In genomic region chr18:77749189-77749588, GRCh38 we compare ENCODE assay signal across 10 cellular contexts.
A peak's percentile ranks its signal among the peaks of the same experiment; 100 is the strongest.
DNase-seq lines count a peak whose midpoint lies in the region; ATAC-seq, FAIRE-seq and TF ChIP-seq lines count a peak whose summit lies in the region.
"Had no signal": no experiment of that assay in that cellular context is flagged by ENCODE, and none has a peak within 500 bp of the region (broad histone marks: within the 10 kb centered on the region; RNA-seq: fewer than 3 reads in every experiment).

No MANE protein-coding gene starts in this region.

- TF ChIP-seq POLR2A in GM12878 (IDR thresholded peaks at IDR 0.05; ENCODE audit: low read depth, low read length), result no peak

- no peak for FAIRE-seq in GM12878 (lab: Jason Lieb, UNC)

- RAD21 ChIA-PET in GM12878 (lab: Charles Lee; ENCODE audit: unreplicated experiment), result no interaction called here

- no peak for TF ChIP-seq EP300 in GM12878 (IDR thresholded peaks at IDR 0.05; ENCODE audit: borderline replicate concordance in 1 of 2, control insufficient read depth in 1 of 2, low read depth in 2 of 2, low read length in 2 of 2)

- POLR2A ChIA-PET in activated CD4-positive, alpha-beta T cell treated with anti-CD3 and anti-CD28 coated beads for 36 hours (lab: Charles Lee), result no interaction called here
- POLR2A ChIA-PET in GM12878 (lab: Charles Lee), result no interaction called here
- POLR2A ChIA-PET in naive thymus-derived CD4-positive, alpha-beta T cell (lab: Charles Lee), result no interaction called here

- no peaks in the 10 kb centered on the region for H3K27me3 ChIP-seq in GM12878 (replicated peaks in 1 of 2; ENCODE audit: control insufficient read depth in 2 of 2, insufficient read depth in 2 of 2, low read length in 1 of 2)
- H3K27me3 ChIP-seq in naive thymus-derived CD4-positive, alpha-beta T cell (ENCODE audit: control insufficient read depth in 2 of 2, insufficient read depth in 2 of 2, low read length in 2 of 2), result no peaks in the 10 kb centered on the region

- no peaks in the 10 kb centered on the region for H4K20me1 ChIP-seq in GM12878 (ENCODE audit: control insufficient read depth, insufficient read depth)

- H3K36me3 Mint-ChIP-seq in activated CD4-positive, alpha-beta T cell treated with anti-CD3 and anti-CD28 coated beads for 36 hours (ENCODE audit: low read depth), result no peaks in the 10 kb centered on the region
- no peaks in the 10 kb centered on the region for H3K36me3 Mint-ChIP-seq in nephron progenitor cell (ENCODE audit: low read depth)
- no peaks in the 10 kb centered on the region for H3K36me3 Mint-ChIP-seq in naive thymus-derived CD4-positive, alpha-beta T cell

- TF ChIP-seq CTCF in GM12878 (IDR thresholded peaks at IDR 0.05 in 2 of 3, conservative IDR thresholded peaks at IDR 0.05 in 1 of 3; ENCODE audit: control insufficient read depth in 2 of 3, extremely low read depth in 1 of 3, insufficient read depth in 1 of 3, low read depth in 3 of 3, low read length in 3 of 3), result peak; percentile 14 to 49 (median 33); a peak in 4 of 6 replicates
- TF ChIP-seq CTCF in nephron progenitor cell (IDR thresholded peaks at IDR 0.05), result peak; percentile 90

- BruUV-seq in GM12878 (replicated peaks; lab: Mats Ljungman, UMichigan), result no TSS peak

- no peak overlapping the region for H3K27ac ChIP-seq in GM12878 (ENCODE audit: control insufficient read depth, insufficient read depth)
- no peak overlapping the region for H3K27ac ChIP-seq in naive thymus-derived CD4-positive, alpha-beta T cell (ENCODE audit: low read depth, low read length)

- H3K9ac ChIP-seq in GM12878 (ENCODE audit: control insufficient read depth, insufficient read depth, low read length), result no peak overlapping the region

- no peaks in the 10 kb centered on the region for H3K4me1 ChIP-seq in GM12878 (ENCODE audit: control insufficient read depth, insufficient read depth, low read length)
- H3K4me1 ChIP-seq in naive thymus-derived CD4-positive, alpha-beta T cell (ENCODE audit: control insufficient read depth in 2 of 2, insufficient read depth in 2 of 2, low read length in 2 of 2), result no peaks in the 10 kb centered on the region

- no peak overlapping the region for H3K4me3 Mint-ChIP-seq in activated CD4-positive, alpha-beta T cell treated with anti-CD3 and anti-CD28 coated beads for 36 hours
- no peak overlapping the region for H3K4me3 Mint-ChIP-seq in nephron progenitor cell
- H3K4me3 Mint-ChIP-seq in naive thymus-derived CD4-positive, alpha-beta T cell, result no peak overlapping the region

- H3K27me3 Mint-ChIP-seq in activated CD4-positive, alpha-beta T cell treated with anti-CD3 and anti-CD28 coated beads for 36 hours, result peaks cover 7% of the 10 kb centered on the region
- peaks cover 14% of the 10 kb centered on the region for H3K27me3 Mint-ChIP-seq in nephron progenitor cell (ENCODE audit: low read depth, poor library complexity)
- H3K27me3 Mint-ChIP-seq in naive thymus-derived CD4-positive, alpha-beta T cell, result peaks cover 0 to 22% (median 9%) of the 10 kb centered on the region in 5 donors

- SMC1A ChIA-PET in GM12878 (lab: Charles Lee; ENCODE audit: uncharacterized antibody, unreplicated experiment), result interaction anchor here (1.6 kb wide), 1 partner anchor 8 kb away, joined by 3 read pairs; no protein-coding TSS in a partner anchor

- H2AFZ ChIP-seq in GM12878 (ENCODE audit: control insufficient read depth, low read depth, low read length), result no peak overlapping the region

- intact Hi-C loops in activated CD4-positive, alpha-beta T cell treated with anti-CD3 and anti-CD28 coated beads for 36 hours (cut with DNase I, micrococcal nuclease), result no loop called here
- intact Hi-C loops in GM12878 (cut with micrococcal nuclease; ENCODE audit: unreplicated experiment), result no loop called here
- intact Hi-C loops in naive thymus-derived CD4-positive, alpha-beta T cell (cut with micrococcal nuclease), result no loop called here

- no peaks in the 10 kb centered on the region for H3K36me3 ChIP-seq in GM12878 (ENCODE audit: control insufficient read depth in 2 of 2, insufficient read depth in 2 of 2, low read length in 1 of 2)
- H3K36me3 ChIP-seq in naive thymus-derived CD4-positive, alpha-beta T cell (ENCODE audit: control insufficient read depth in 2 of 3, insufficient read depth in 3 of 3, low read length in 3 of 3), result no peaks in the 10 kb centered on the region

- H3K9me3 Mint-ChIP-seq in activated CD4-positive, alpha-beta T cell treated with anti-CD3 and anti-CD28 coated beads for 36 hours (ENCODE audit: low read depth), result no peaks in the 10 kb centered on the region
- H3K9me3 Mint-ChIP-seq in nephron progenitor cell, result no peaks in the 10 kb centered on the region
- no peaks in the 10 kb centered on the region for H3K9me3 Mint-ChIP-seq in naive thymus-derived CD4-positive, alpha-beta T cell

- ATAC-seq in activated CD4-positive, alpha-beta T cell treated with anti-CD3 and anti-CD28 coated beads for 36 hours, result no peak
- ATAC-seq in GM12878 (no peak), GM21447 (IDR thresholded peaks at IDR 0.05; ENCODE audit: unreplicated experiment) (no peak)
- ATAC-seq in naive thymus-derived CD4-positive, alpha-beta T cell, result no peak

- CTCF ChIA-PET in activated CD4-positive, alpha-beta T cell treated with anti-CD3 and anti-CD28 coated beads for 36 hours (lab: Charles Lee), result interaction anchor here (0.6 to 0.7 kb wide), 3 partner anchors 150 to 1450 kb away, joined by 3 to 4 read pairs (median 3); no protein-coding TSS in a partner anchor
- CTCF ChIA-PET in GM12878 (lab: Yijun Ruan, JAX), result no interaction called here
- CTCF ChIA-PET in naive thymus-derived CD4-positive, alpha-beta T cell (lab: Charles Lee), result no interaction called here

- H3K79me2 ChIP-seq in GM12878 (ENCODE audit: control insufficient read depth, insufficient read depth, low read length), result no peaks in the 10 kb centered on the region

- no peak overlapping the region for H3K4me3 ChIP-seq in GM12878
- H3K4me3 ChIP-seq in naive thymus-derived CD4-positive, alpha-beta T cell (ENCODE audit: low read length), result no peak overlapping the region

- no peaks in the 10 kb centered on the region for H3K9me3 ChIP-seq in GM12878 (replicated peaks; ENCODE audit: control insufficient read depth, insufficient read depth, low read length)
- no peaks in the 10 kb centered on the region for H3K9me3 ChIP-seq in naive thymus-derived CD4-positive, alpha-beta T cell (ENCODE audit: control insufficient read depth in 2 of 3, low read length in 3 of 3)

- no peak overlapping the region for H3K27ac Mint-ChIP-seq in activated CD4-positive, alpha-beta T cell treated with anti-CD3 and anti-CD28 coated beads for 36 hours
- no peak overlapping the region for H3K27ac Mint-ChIP-seq in nephron progenitor cell
- H3K27ac Mint-ChIP-seq in naive thymus-derived CD4-positive, alpha-beta T cell, result no peak overlapping the region

- H3K4me1 Mint-ChIP-seq in activated CD4-positive, alpha-beta T cell treated with anti-CD3 and anti-CD28 coated beads for 36 hours, result no peaks in the 10 kb centered on the region
- no peaks in the 10 kb centered on the region for H3K4me1 Mint-ChIP-seq in nephron progenitor cell
- H3K4me1 Mint-ChIP-seq in naive thymus-derived CD4-positive, alpha-beta T cell, result no peaks in the 10 kb centered on the region

- peak; percentile 42 for DNase-seq in activated CD4-positive, alpha-beta T cell treated with anti-CD3 and anti-CD28 coated beads for 36 hours
- no peak for DNase-seq in activated CD4-positive, alpha-beta T cell treated with anti-CD3 and anti-CD28 coated beads, Interleukin-2, amount 50 U/mL, for 4 hours
- DNase-seq in HT1080 (ENCODE audit: low read depth), result peak; percentile 7
- no peak for DNase-seq in GM12878 (ENCODE audit: low read depth, low spot score)
- peak; percentile 68 for DNase-seq in nephron progenitor cell
- DNase-seq in NCI-H1694 treated with DMSO at 0.1 percent for 48 hours (lab: John Stamatoyannopoulos, UW), result no peak
- DNase-seq in naive thymus-derived CD4-positive, alpha-beta T cell, result no peak
- DNase-seq: activated CD4-positive, CD25-positive, alpha-beta regulatory T cell; amygdala had no signal

- TF ChIP-seq RAD21 in GM12878 (IDR thresholded peaks at IDR 0.05; ENCODE audit: insufficient read depth, low read depth, low read length), result peak; percentile 22; the same call in 1 of the 2 replicates

- WGBS in GM12878 (ENCODE audit: insufficient coverage, insufficient replicate concordance, low lambda C conversion rate, missing lambda C conversion rate), result 10% methylated on average over 7 of the region's 7 CpGs

- in situ Hi-C loops in GM12878 (cut with MboI), result no loop called here

- no peak overlapping the region for H3K4me2 ChIP-seq in GM12878 (ENCODE audit: control insufficient read depth, insufficient read depth)

TF ChIP-seq in GM12878, 131 proteins besides CTCF, POLR2A, EP300 and RAD21 (continues in another document):
- TF ChIP-seq KLF5 (IDR thresholded peaks at IDR 0.05; ENCODE audit: partially characterized antibody), result no peak
- no peak for TF ChIP-seq SIX5 (IDR thresholded peaks at IDR 0.05; ENCODE audit: low read depth, low read length, severe bottlenecking)
- TF ChIP-seq MEF2B (IDR thresholded peaks at IDR 0.05; ENCODE audit: partially characterized antibody, poor library complexity, severe bottlenecking), result no peak
- TF ChIP-seq MTA3 (IDR thresholded peaks at IDR 0.05; ENCODE audit: borderline replicate concordance, low read length), result no peak
- no peak for TF ChIP-seq IKZF1 (conservative IDR thresholded peaks at IDR 0.05)
- TF ChIP-seq ZBTB11 (CRISPR knock-in tag; IDR thresholded peaks at IDR 0.05), result no peak
- no peak for TF ChIP-seq SP1 (IDR thresholded peaks at IDR 0.05; ENCODE audit: low read depth, low read length)

Comparison
In these comparisons a context has a peak if more than half of its experiments do, and no peak if none do; other contexts are left out.
1. DNase-seq: peak in activated CD4-positive, alpha-beta T cell treated with anti-CD3 and anti-CD28 coated beads for 36 hours (single experiment), HT1080 (single experiment) and nephron progenitor cell (single experiment); none in activated CD4-positive, alpha-beta T cell treated with anti-CD3 and anti-CD28 coated beads, Interleukin-2, amount 50 U/mL, for 4 hours (0 of 2), GM12878 (single experiment), NCI-H1694 treated with DMSO at 0.1 percent for 48 hours (single experiment) and naive thymus-derived CD4-positive, alpha-beta T cell (0 of 9).